Comparison of ENCODE assay signal across 22 cellular contexts in the genomic region with DNA sequence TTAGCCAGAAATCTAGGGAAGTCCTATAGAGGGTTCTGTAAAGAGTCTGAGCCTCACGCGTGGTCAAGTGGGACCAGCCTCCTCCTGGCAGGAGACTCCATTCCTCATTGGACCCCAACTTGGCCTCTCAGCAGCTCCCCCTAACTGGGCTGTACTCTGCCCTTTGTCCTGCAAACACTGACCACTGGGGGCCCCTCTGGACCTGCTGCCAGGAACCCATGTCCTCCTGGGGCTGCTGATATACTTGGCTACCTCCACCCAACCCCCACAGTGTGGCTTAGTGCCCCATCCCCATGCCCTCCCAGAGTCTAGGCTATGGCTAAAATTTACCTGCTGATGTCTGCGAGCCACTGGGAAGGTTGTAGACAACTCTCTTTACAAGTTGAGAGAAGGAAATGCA.
A peak's percentile ranks its signal among the peaks of the same experiment; 100 is the strongest.
DNase-seq lines count a peak whose midpoint lies in the region; ATAC-seq, FAIRE-seq and TF ChIP-seq lines count a peak whose summit lies in the region.
"Had no signal": no experiment of that assay in that cellular context is flagged by ENCODE, and none has a peak within 500 bp of the region (broad histone marks: within the 10 kb centered on the region; RNA-seq: fewer than 3 reads in every experiment).

No MANE protein-coding gene starts in this region.

- peaks cover 9 to 26% of the 10 kb centered on the region in 2 experiments; a peak in 3 of 4 replicates for H3K36me3 ChIP-seq in HCT116 (ENCODE audit: control insufficient read depth in 1 of 2, insufficient read depth in 2 of 2, low read length in 2 of 2)
- no peaks in the 10 kb centered on the region for H3K36me3 ChIP-seq in K562 (ENCODE audit: control insufficient read depth, insufficient read depth, low read length)
- H3K36me3 ChIP-seq in osteoblast (ENCODE audit: insufficient read depth, low read length), result peaks cover 33% of the 10 kb centered on the region
- H3K36me3 ChIP-seq: neutrophil had no signal

- ATAC-seq in HCT116, result peak; percentile 35
- peak; percentile 85 for ATAC-seq in K562
- ATAC-seq in GM19023 (IDR thresholded peaks at IDR 0.05; ENCODE audit: unreplicated experiment), result no peak

- 0 out of 3 replicates have a peak, but pooled peaks have one; percentile 5 for TF ChIP-seq CTCF in GM12872 (IDR thresholded peaks at IDR 0.05; ENCODE audit: insufficient read depth, low read depth, low read length)
- peak in 1 of 3 experiments; percentile 9; a peak in 1 of 6 replicates for TF ChIP-seq CTCF in HCT116 (IDR thresholded peaks at IDR 0.05 in 2 of 3, conservative IDR thresholded peaks at IDR 0.05 in 1 of 3; ENCODE audit: borderline replicate concordance in 1 of 3, insufficient read depth in 1 of 3, low read depth in 2 of 3, low read length in 2 of 3)
- TF ChIP-seq CTCF in K562 (IDR thresholded peaks at IDR 0.05 in 2 of 3, conservative IDR thresholded peaks at IDR 0.05 in 1 of 3; ENCODE audit: insufficient read depth in 2 of 3, low read depth in 1 of 3, low read length in 3 of 3), result peak; percentile 49 to 90 (median 63)
- no peak for TF ChIP-seq CTCF in osteoblast (IDR thresholded peaks at IDR 0.05; ENCODE audit: extremely low read depth, low read depth, low read length)

- intact Hi-C loops in HCT116 (cut with micrococcal nuclease) (no loop called here), K562 (cut with micrococcal nuclease) (loop anchor here (2.0 kb wide), 1 partner anchor 409 kb away; no protein-coding TSS in a partner anchor)

- RAD21 ChIA-PET in HCT116 (lab: Charles Lee; ENCODE audit: low non-redundant PET in 1 of 2, low total read pairs in 2 of 2, uncharacterized antibody in 2 of 2, unreplicated experiment in 2 of 2), result no interaction called here

- no peaks in the 10 kb centered on the region for H4K20me1 ChIP-seq in HCT116 (ENCODE audit: insufficient read depth)
- no peaks in the 10 kb centered on the region for H4K20me1 ChIP-seq in K562 (replicated peaks; ENCODE audit: control insufficient read depth, insufficient read depth, low read length)
- peaks cover 2% of the 10 kb centered on the region for H4K20me1 ChIP-seq in osteoblast (ENCODE audit: insufficient read depth, low read length)

- H3K9me2 ChIP-seq in HCT116 (ENCODE audit: insufficient read depth), result no peaks in the 10 kb centered on the region

- peaks cover 0 to 12% of the 10 kb centered on the region in 2 experiments; a peak in 2 of 4 replicates for H3K4me1 ChIP-seq in HCT116 (ENCODE audit: control insufficient read depth in 1 of 2, insufficient read depth in 2 of 2, low read length in 2 of 2)
- H3K4me1 ChIP-seq in K562 (replicated peaks in 1 of 2; ENCODE audit: control insufficient read depth in 2 of 2, insufficient read depth in 2 of 2, low read length in 2 of 2), result no peaks in the 10 kb centered on the region; a peak in 2 of 5 replicates
- H3K4me1 ChIP-seq in osteoblast (ENCODE audit: insufficient read depth, low read length), result peaks cover 13% of the 10 kb centered on the region

- BruUV-seq in HCT116 (replicated peaks; lab: Mats Ljungman, UMichigan) (no TSS peak), K562 (replicated peaks; lab: Mats Ljungman, UMichigan) (no TSS peak)

- H3K9me1 ChIP-seq in K562 (ENCODE audit: control insufficient read depth, insufficient read depth, low read length), result no peaks in the 10 kb centered on the region

- H3K4me2 ChIP-seq in HCT116 (ENCODE audit: low read length) (no peak overlapping the region), K562 (ENCODE audit: insufficient read depth, low read length) (no peak overlapping the region), osteoblast (ENCODE audit: insufficient read depth, low read length) (no peak overlapping the region)
- H3K4me2 ChIP-seq: smooth muscle cell had no signal

- no peak for TF ChIP-seq POLR2A in HCT116 (IDR thresholded peaks at IDR 0.05; ENCODE audit: borderline replicate concordance, extremely low read depth, insufficient read depth, insufficient read length)
- no peak for TF ChIP-seq POLR2A in K562 (conservative IDR thresholded peaks at IDR 0.05)

- TF ChIP-seq EP300 in K562 (IDR thresholded peaks at IDR 0.05; ENCODE audit: low read length), result no peak

- H3K27me3 ChIP-seq in HCT116 (ENCODE audit: insufficient read depth, low read length) (no peaks in the 10 kb centered on the region), K562 (ENCODE audit: control insufficient read depth in 2 of 2, insufficient read depth in 2 of 2, low read length in 2 of 2) (no peaks in the 10 kb centered on the region), osteoblast (ENCODE audit: insufficient read depth, low read length) (no peaks in the 10 kb centered on the region)
- H3K27me3 ChIP-seq: neutrophil had no signal

- H3K9me3 ChIP-seq in HCT116 (ENCODE audit: control insufficient read depth in 1 of 2, insufficient read depth in 1 of 2, low read depth in 1 of 2, low read length in 2 of 2), result no peaks in the 10 kb centered on the region
- H3K9me3 ChIP-seq in K562 (replicated peaks; ENCODE audit: control insufficient read depth, insufficient read depth, low read depth, low read length), result no peaks in the 10 kb centered on the region
- H3K9me3 ChIP-seq in osteoblast (ENCODE audit: low read depth, low read length), result no peaks in the 10 kb centered on the region
- H3K9me3 ChIP-seq: neutrophil had no signal

- H3K79me2 ChIP-seq in HCT116 (ENCODE audit: insufficient read depth, low read length) (no peaks in the 10 kb centered on the region), K562 (ENCODE audit: control insufficient read depth, insufficient read depth, low read length) (no peaks in the 10 kb centered on the region), osteoblast (ENCODE audit: insufficient read depth, low read length) (no peaks in the 10 kb centered on the region)

- CTCF ChIA-PET in HCT116 (lab: Charles Lee) (no interaction called here), K562 (lab: Yijun Ruan, JAX; ENCODE audit: low intra/inter-chr PET ratio) (no interaction called here)

- TF ChIP-seq RAD21 in HCT116 (IDR thresholded peaks at IDR 0.05; ENCODE audit: low read depth) (peak; percentile 28), K562 (CRISPR knock-in tag; conservative IDR thresholded peaks at IDR 0.05 in 1 of 2, IDR thresholded peaks at IDR 0.05 in 1 of 2) (peak; percentile 6 to 53; a peak in 2 of 4 replicates)

- POLR2A ChIA-PET in HCT116 (lab: Charles Lee), result no interaction called here
- POLR2A ChIA-PET in K562 (lab: Yijun Ruan, JAX), result no interaction called here

- H3K9ac ChIP-seq in HCT116 (ENCODE audit: low read length) (no peak overlapping the region), K562 (ENCODE audit: insufficient read depth in 1 of 2, low read depth in 2 of 2, low read length in 2 of 2) (no peak overlapping the region)

- in situ Hi-C loops in K562 (cut with MboI), result loop anchor here (10.0 kb wide), 1 partner anchor 423 kb away; the partner anchor contains the start of gene CCR4

- H2AFZ ChIP-seq in HCT116 (ENCODE audit: low read depth, low read length, poor library complexity, severe bottlenecking) (no peak overlapping the region), K562 (ENCODE audit: low read depth, low read length) (no peak overlapping the region), osteoblast (ENCODE audit: low read length) (no peak overlapping the region)

- H3K27ac ChIP-seq in HCT116 (ENCODE audit: low read depth, low read length) (no peak overlapping the region), K562 (ENCODE audit: extremely low read depth, low read depth, low read length) (no peak overlapping the region), osteoblast (ENCODE audit: low read depth, low read length) (peak overlapping the region; percentile 25)
- H3K27ac ChIP-seq: HL-60, neutrophil had no signal

- WGBS in K562 (ENCODE audit: insufficient coverage, low coverage, missing lambda C conversion rate), result 62% methylated on average over 3 of the region's 3 CpGs

- no peak for DNase-seq in HCT116 (ENCODE audit: low read depth, low spot score)
- peak in 1 of 4 experiments; percentile 40 for DNase-seq in K562 (ENCODE audit: extremely low read depth in 1 of 4, low spot score in 3 of 4)
- no peak for DNase-seq in osteoblast (ENCODE audit: insufficient read length, low spot score, missing footprints)
- DNase-seq in pons (ENCODE audit: low spot score), result no peak
- DNase-seq in hepatic stellate cell (ENCODE audit: low spot score), result no peak
- DNase-seq: activated CD4-positive, alpha-beta memory T cell treated with anti-CD3 and anti-CD28 coated beads, Interleukin-2, amount 10 ng/mL, durations not matched to agents 7 days and 5 days; activated effector memory CD4-positive, alpha-beta T cell treated with Interleukin-2 at 50 U/mL for 16 hours; activated naive CD8-positive, alpha-beta T cell treated with anti-CD3 and anti-CD28 coated beads for 36 hours; CD4-positive, alpha-beta T cell; cerebellar nuclear complex; head of caudate nucleus; NCI-H1048; NCI-H1930; NCI-H2227 treated with DMSO at 0.1 percent for 48 hours; NCI-H748 treated with DMSO at 0.1 percent for 48 hours; stimulated activated naive CD4-positive, alpha-beta T cell; SW 1271 had no signal

- FAIRE-seq in K562 (lab: Jason Lieb, UNC), result no peak

- no peak overlapping the region for H3K4me3 ChIP-seq in HCT116 (replicated peaks in 1 of 2; ENCODE audit: low read depth in 1 of 2, low read length in 2 of 2)
- H3K4me3 ChIP-seq in K562, result no peak overlapping the region
- no peak overlapping the region for H3K4me3 ChIP-seq in osteoblast (ENCODE audit: insufficient read depth, low read length)
- H3K4me3 ChIP-seq: smooth muscle cell had no signal

TF ChIP-seq in HCT116, 20 proteins besides CTCF, POLR2A, EP300 and RAD21 (continues in another document):
- TF ChIP-seq CBX3 (IDR thresholded peaks at IDR 0.05; ENCODE audit: low read depth) (no peak), SRF (IDR thresholded peaks at IDR 0.05; ENCODE audit: low read depth) (no peak), EZH2phosphoT487 (IDR thresholded peaks at IDR 0.05; ENCODE audit: borderline replicate concordance) (no peak), SIN3A (IDR thresholded peaks at IDR 0.05; ENCODE audit: low read depth) (no peak), FOSL1 (IDR thresholded peaks at IDR 0.05; ENCODE audit: low read depth) (no peak), CEBPB (IDR thresholded peaks at IDR 0.05; ENCODE audit: low read depth) (no peak), POLR2AphosphoS5 (IDR thresholded peaks at IDR 0.05; ENCODE audit: low read depth, low read length) (no peak)

TF ChIP-seq in K562, 482 proteins besides CTCF, POLR2A, EP300 and RAD21 (continues in another document):
- no peak for TF ChIP-seq ZNF764 (CRISPR knock-in tag; IDR thresholded peaks at IDR 0.05; ENCODE audit: low read depth)
- TF ChIP-seq JUND (IDR thresholded peaks at IDR 0.05; ENCODE audit: borderline replicate concordance, low read depth, low read length), result no peak
- no peak for TF ChIP-seq JUND (tag; IDR thresholded peaks at IDR 0.05; ENCODE audit: borderline replicate concordance, low read depth, low read length)
- TF ChIP-seq MTF1 (CRISPR knock-in tag; IDR thresholded peaks at IDR 0.05; ENCODE audit: borderline replicate concordance), result no peak
